Comparison of ENCODE assay signal across 7 cellular contexts in genomic region chr21:32403201-32403701, GRCh38. TPM values are rescaled to one million over a fixed set of nuclear protein-coding genes. Genes with fewer than 3 reads are reported as not detected.
A peak's percentile ranks its signal among the peaks of the same experiment; 100 is the strongest.
DNase-seq lines count a peak whose midpoint lies in the region; ATAC-seq and TF ChIP-seq lines count a peak whose summit lies in the region.

No MANE protein-coding gene starts in this region.

- H3K27me3 Mint-ChIP-seq in brain, result peaks cover 40% of the 10 kb centered on the region

- no peaks in the 10 kb centered on the region for H3K36me3 ChIP-seq in GM06990 (ENCODE audit: control insufficient read depth, insufficient read depth, low read length)

- H3K27me3 ChIP-seq in GM06990 (replicated peaks; ENCODE audit: control insufficient read depth, insufficient read depth, low read length), result no peaks in the 10 kb centered on the region

- DNase-seq in GM06990 (ENCODE audit: extremely low read depth, insufficient read length) (no peak), NCI-H1417 (lab: John Stamatoyannopoulos, UW) (peak; percentile 46 to 84 (median 58)), T1000 (lab: John Stamatoyannopoulos, UW) (peak; percentile 30), iPS-NIHi7 (ENCODE audit: extremely low spot score) (peak; percentile 85)
- peak; percentile 14 to 55 for DNase-seq in stimulated activated CD4-positive, alpha-beta T cell treated with anti-CD3 and anti-CD28 coated beads, Interleukin-1b, Interleukin-23, amount 100 ng/mL, for 4 hours (ENCODE audit: low read depth in 2 of 2)

- H3K4me3 Mint-ChIP-seq in brain, result peak overlapping the region in 1 of 5 experiments; percentile 9

- no peaks in the 10 kb centered on the region for H3K36me3 Mint-ChIP-seq in brain

- no peak overlapping the region for H3K4me3 ChIP-seq in GM06990 (replicated peaks; ENCODE audit: low read depth, low read length)

- H3K9me3 Mint-ChIP-seq in brain, result no peaks in the 10 kb centered on the region

- no peaks in the 10 kb centered on the region for H3K4me1 Mint-ChIP-seq in brain

- no peak for ATAC-seq in HG02970 (IDR thresholded peaks at IDR 0.05; ENCODE audit: low FRiP score, unreplicated experiment)

- peak overlapping the region in 1 of 5 experiments; percentile 47 for H3K27ac Mint-ChIP-seq in brain

- TF ChIP-seq CTCF in GM06990 (IDR thresholded peaks at IDR 0.05; ENCODE audit: insufficient read depth, low read length, poor library complexity, severe bottlenecking) (peak; percentile 60), brain (conservative IDR thresholded peaks at IDR 0.05) (peak; percentile 76 to 78)

RNA-seq across cellular contexts. Expression of gene EVA1C, which starts 9.3 kb away (rescaled TPM):
- 14.1 TPM for polyA plus RNA-seq in brain (ENCODE audit: insufficient read depth, low read depth, low replicate concordance)

RNA-seq across cellular contexts. Expression of gene URB1, which starts 10.4 kb away (rescaled TPM):
- 8.1 TPM for polyA plus RNA-seq in brain (ENCODE audit: insufficient read depth, low read depth, low replicate concordance)
